ENCODE assay signal across 8 cellular contexts in genomic region chr12:8396225-8397071, GRCh38. TPM values are rescaled to one million over a fixed set of nuclear protein-coding genes. Genes with fewer than 3 reads are reported as not detected.
DNase-seq lines count a peak whose midpoint lies in the region; TF ChIP-seq lines count a peak whose summit lies in the region.
"Not testable (repeated sequence)": the region's sequence is repeated elsewhere in the genome, so short reads cannot be mapped to it uniquely, and the experiment has no call there.

No MANE protein-coding gene starts in this region.

- POLR2A ChIA-PET in RWPE1 (lab: Yijun Ruan, JAX; ENCODE audit: low non-redundant PET), result not testable (repeated sequence)

- DNase-seq in RWPE1 (ENCODE audit: low spot score), result not testable (repeated sequence)
- peak; percentile 56 for DNase-seq in activated T-cell treated with anti-CD3 and anti-CD28 coated beads for 4 hours
- peak; percentile 55 for DNase-seq in kidney tubule cell (ENCODE audit: low spot score)
- DNase-seq in type B pancreatic cell (ENCODE audit: extremely low spot score, unreplicated experiment), result peak; percentile 86

- WGBS in ectodermal cell, 2 experiments, result 12% methylated on average over 77 to 79 of the region's 79 CpGs

- peak overlapping the region; percentile 62; the same call in 1 of the 2 replicates for H3K9ac ChIP-seq in ES-I3 (ENCODE audit: low read depth, low read length)
- not testable (repeated sequence) for H3K9ac ChIP-seq in skeletal muscle satellite cell (ENCODE audit: low read depth, low read length)

- not testable (repeated sequence) for H3K27ac Mint-ChIP-seq in type B pancreatic cell

- H3K4me1 ChIP-seq in ES-I3 (ENCODE audit: insufficient read depth, low read length), result peaks cover 11% of the 10 kb centered on the region
- not testable (repeated sequence) for H3K4me1 ChIP-seq in ectodermal cell (ENCODE audit: control insufficient read depth, insufficient read depth, low read length); skeletal muscle satellite cell (ENCODE audit: control insufficient read depth, insufficient read depth, low read length)

- not testable (repeated sequence) for H3K36me3 Mint-ChIP-seq in type B pancreatic cell

- peak overlapping the region; percentile 77 for H3K4me3 Mint-ChIP-seq in type B pancreatic cell

- H3K9me3 ChIP-seq in ES-I3 (ENCODE audit: control insufficient read depth, insufficient read depth, low read length); ectodermal cell (ENCODE audit: control insufficient read depth, low read length); skeletal muscle satellite cell (replicated peaks; ENCODE audit: low read length): not testable (repeated sequence)

- CTCF ChIA-PET in RWPE1 (lab: Yijun Ruan, JAX), result interaction anchor here (0.7 kb wide), 2 partner anchors 53 to 288 kb away, joined by 3 read pairs; no protein-coding TSS in a partner anchor

- peak; percentile 38; the same call in 1 of the 2 replicates for TF ChIP-seq RAD21 in Ishikawa (IDR thresholded peaks at IDR 0.05; ENCODE audit: low read depth)

- H3K9me3 Mint-ChIP-seq in type B pancreatic cell, result not testable (repeated sequence)

- not testable (repeated sequence) for TF ChIP-seq EP300 in Ishikawa (IDR thresholded peaks at IDR 0.05; ENCODE audit: borderline replicate concordance)

- H3K4me3 ChIP-seq in ectodermal cell (ENCODE audit: insufficient read depth, low read depth, low read length) (peak overlapping the region; percentile 52), skeletal muscle satellite cell (ENCODE audit: low read length) (peak overlapping the region; percentile 53)

- not testable (repeated sequence) for H3K27ac ChIP-seq in RWPE1; ectodermal cell (ENCODE audit: insufficient read depth, low read depth, low read length, poor library complexity, severe bottlenecking)

- TF ChIP-seq CTCF in RWPE1 (conservative IDR thresholded peaks at IDR 0.05; ENCODE audit: low read depth) (peak; percentile 42), type B pancreatic cell (conservative IDR thresholded peaks at IDR 0.05) (peak; percentile 85)

- not testable (repeated sequence) for H3K4me1 Mint-ChIP-seq in type B pancreatic cell (ENCODE audit: unreplicated experiment)

- peaks cover 12% of the 10 kb centered on the region for H3K27me3 ChIP-seq in ectodermal cell (ENCODE audit: control insufficient read depth, insufficient read depth, low read length, poor library complexity, severe bottlenecking)
- not testable (repeated sequence) for H3K27me3 ChIP-seq in skeletal muscle satellite cell (ENCODE audit: control insufficient read depth, insufficient read depth, low read length)

- peak overlapping the region; percentile 77 for H3K4me2 ChIP-seq in skeletal muscle satellite cell (ENCODE audit: low read length)

- peaks cover 55% of the 10 kb centered on the region for H3K27me3 Mint-ChIP-seq in type B pancreatic cell

- H3K36me3 ChIP-seq in ES-I3 (ENCODE audit: insufficient read depth, low read length); ectodermal cell (ENCODE audit: control insufficient read depth, insufficient read depth, low read length); skeletal muscle satellite cell (ENCODE audit: insufficient read depth, low read length): not testable (repeated sequence)

RNA-seq across cellular contexts. Expression of gene CLEC6A, which starts 59.3 kb away (rescaled TPM):
- not detected for polyA plus RNA-seq in ectodermal cell (2013, experiment 1 of 4)
- 0.18 TPM for polyA plus RNA-seq in ectodermal cell (2013, experiment 2 of 4)
- polyA plus RNA-seq in ectodermal cell (2013, experiment 3 of 4), result not detected
- not detected for polyA plus RNA-seq in ectodermal cell (2013, experiment 4 of 4)
- not detected in 2 replicates for total RNA-seq in skeletal muscle satellite cell (2012; rRNA removed)
- total RNA-seq in type B pancreatic cell (ENCODE audit: low replicate concordance), result not detected in 2 replicates
